In the genomic region with DNA sequence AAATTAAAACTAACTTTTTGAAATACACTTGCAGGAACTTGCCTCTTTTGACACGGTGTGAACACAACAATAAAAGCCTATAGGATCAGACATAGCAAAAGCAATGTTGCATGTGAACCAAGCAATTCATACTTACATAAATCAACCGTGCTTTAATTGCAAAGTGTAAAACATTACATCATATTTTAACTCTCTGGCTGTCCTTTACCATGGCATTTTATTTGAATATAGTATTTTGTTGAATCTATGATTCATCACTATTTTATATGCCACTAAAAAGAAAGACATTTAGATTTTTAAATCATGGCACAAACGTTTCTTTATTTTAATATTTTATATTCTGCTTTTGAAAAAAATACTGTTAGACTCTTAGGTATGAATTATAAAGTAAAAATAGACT, we compare ENCODE assay signal across 10 cellular contexts.
"Had no signal": no experiment of that assay in that cellular context is flagged by ENCODE, and none has a peak within 500 bp of the region (broad histone marks: within the 10 kb centered on the region; RNA-seq: fewer than 3 reads in every experiment).

No MANE protein-coding gene starts in this region.

- H3K27ac ChIP-seq: HL-60 had no signal

- H3K4me3 ChIP-seq: GM23338, K562 had no signal

- H2AFZ ChIP-seq: GM23338 had no signal

- FAIRE-seq: H1, H54, K562 had no signal

- DNase-seq: H9, HCEC 1CT, IMR-90, Kasumi-1, KG1 had no signal

- H3K4me2 ChIP-seq: GM23338 had no signal

- ATAC-seq: GM23338, K562 had no signal
